In the genomic region with DNA sequence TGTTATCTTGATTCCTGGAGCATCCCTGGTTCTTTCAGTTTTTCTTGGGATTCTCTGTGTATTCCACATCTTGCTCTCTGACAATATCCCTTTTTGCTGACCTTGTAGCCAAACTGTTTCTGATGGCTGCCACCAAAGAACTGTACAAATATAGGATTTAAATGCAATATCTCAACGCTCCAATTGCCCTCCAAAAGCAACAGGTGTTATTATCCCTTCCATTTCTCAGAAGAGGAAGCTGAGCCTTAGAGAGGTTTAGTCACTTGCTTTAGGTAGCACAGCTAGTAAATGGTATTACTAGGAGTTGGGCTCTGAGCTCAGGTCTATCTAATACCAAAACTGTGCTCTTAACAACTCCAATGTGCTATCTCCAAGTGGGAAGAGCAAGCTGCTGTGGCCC, we compare ENCODE assay signal across 17 cellular contexts.
DNase-seq lines count a peak whose midpoint lies in the region; ATAC-seq, FAIRE-seq and TF ChIP-seq lines count a peak whose summit lies in the region.
"Had no signal": no experiment of that assay in that cellular context is flagged by ENCODE, and none has a peak within 500 bp of the region (broad histone marks: within the 10 kb centered on the region; RNA-seq: fewer than 3 reads in every experiment).

No MANE protein-coding gene starts in this region.

- H3K4me1 Mint-ChIP-seq in stimulated activated memory B cell treated with anti-CD40 and anti-IgM and Interleukin-4, amounts not matched to agents 10 μg/mL and 1 μg/mL and 100 μg/mL, for 72 hours: peaks cover 20% of the 10 kb centered on the region
- H3K4me1 Mint-ChIP-seq: CD14-positive monocyte; CD4-positive, alpha-beta memory T cell had no signal

- FAIRE-seq in GM19239 (lab: Jason Lieb, UNC): peak; percentile 49
- FAIRE-seq: A204.1, HTR-8/SVneo, K562 had no signal

- peak overlapping the region; percentile 63 for H3K4me2 ChIP-seq in OCI-LY3 (ENCODE audit: low read length)

- H3K36me3 ChIP-seq in OCI-LY3 (replicated peaks; ENCODE audit: low read depth, low read length): no peaks in the 10 kb centered on the region
- H3K36me3 ChIP-seq: BE2C had no signal

- H3K4me3 ChIP-seq in OCI-LY3 (ENCODE audit: low read length): no peak overlapping the region
- H3K4me3 ChIP-seq: K562 had no signal

- no peaks in the 10 kb centered on the region for H3K9me3 Mint-ChIP-seq in stimulated activated memory B cell treated with anti-CD40 and anti-IgM and Interleukin-4, amounts not matched to agents 10 μg/mL and 1 μg/mL and 100 μg/mL, for 72 hours
- H3K9me3 Mint-ChIP-seq: CD4-positive, alpha-beta memory T cell had no signal

- H3K27me3 ChIP-seq in OCI-LY3 (ENCODE audit: low read depth, low read length): no peaks in the 10 kb centered on the region
- H3K27me3 ChIP-seq: BE2C had no signal

- H2AFZ ChIP-seq in OCI-LY3 (ENCODE audit: low read depth, low read length): no peak overlapping the region

- ATAC-seq in stimulated activated memory B cell treated with anti-CD40 and anti-IgM and Interleukin-4, amounts not matched to agents 10 μg/mL and 1 μg/mL and 100 μg/mL, for 72 hours: no peak
- ATAC-seq in HG03280 (IDR thresholded peaks at IDR 0.05; ENCODE audit: unreplicated experiment) (no peak), GM19324 (IDR thresholded peaks at IDR 0.05; ENCODE audit: low FRiP score, unreplicated experiment) (no peak)

- no peaks in the 10 kb centered on the region for H3K9me3 ChIP-seq in OCI-LY3 (ENCODE audit: insufficient read depth, low read length)
- H3K9me3 ChIP-seq: BE2C had no signal

- no peaks in the 10 kb centered on the region for H4K20me1 ChIP-seq in OCI-LY3 (ENCODE audit: insufficient read depth, low read length)

- H3K4me3 Mint-ChIP-seq in stimulated activated memory B cell treated with anti-CD40 and anti-IgM and Interleukin-4, amounts not matched to agents 10 μg/mL and 1 μg/mL and 100 μg/mL, for 72 hours: no peak overlapping the region
- H3K4me3 Mint-ChIP-seq: CD14-positive monocyte; CD4-positive, alpha-beta memory T cell had no signal

- H3K27me3 Mint-ChIP-seq in stimulated activated memory B cell treated with anti-CD40 and anti-IgM and Interleukin-4, amounts not matched to agents 10 μg/mL and 1 μg/mL and 100 μg/mL, for 72 hours: no peaks in the 10 kb centered on the region

- H3K36me3 Mint-ChIP-seq in stimulated activated memory B cell treated with anti-CD40 and anti-IgM and Interleukin-4, amounts not matched to agents 10 μg/mL and 1 μg/mL and 100 μg/mL, for 72 hours: no peaks in the 10 kb centered on the region
- H3K36me3 Mint-ChIP-seq: CD14-positive monocyte; CD4-positive, alpha-beta memory T cell had no signal

- peak overlapping the region; percentile 61; the same call in 1 of the 2 replicates for H3K9ac ChIP-seq in OCI-LY3 (ENCODE audit: low read length)

- peak overlapping the region; percentile 93 for H3K27ac ChIP-seq in OCI-LY3 (ENCODE audit: low read length)

- no peaks in the 10 kb centered on the region for H3K79me2 ChIP-seq in OCI-LY3 (ENCODE audit: low read length)

- peak overlapping the region; percentile 68 for H3K27ac Mint-ChIP-seq in stimulated activated memory B cell treated with anti-CD40 and anti-IgM and Interleukin-4, amounts not matched to agents 10 μg/mL and 1 μg/mL and 100 μg/mL, for 72 hours
- H3K27ac Mint-ChIP-seq: CD14-positive monocyte; CD4-positive, alpha-beta memory T cell had no signal

- peaks cover 48% of the 10 kb centered on the region for H3K4me1 ChIP-seq in OCI-LY3 (ENCODE audit: low read length)

- DNase-seq in GM19239 (ENCODE audit: insufficient read length, low spot score) (no peak), NCI-H1436 treated with DMSO at 0.1 percent for 48 hours (lab: John Stamatoyannopoulos, UW) (no peak)
- DNase-seq: ACHN; BE2C; CD4-positive, alpha-beta memory T cell; DMS79 treated with DMSO at 0.1 percent for 48 hours; GF-D8; GOT3; IMR-90 had no signal

- no peak for TF ChIP-seq CTCF in OCI-LY3 (IDR thresholded peaks at IDR 0.05; ENCODE audit: low read depth, low read length)
